Comparison of ENCODE assay signal across 1 cellular context in genomic region chr1:84709175-84709574, GRCh38.
TF ChIP-seq lines count a peak whose summit lies in the region.

No MANE protein-coding gene starts in this region.

TF ChIP-seq in IMR-90, 13 proteins besides CTCF, POLR2A, EP300 and RAD21 (continued from another document):
- TF ChIP-seq CHD1 (IDR thresholded peaks at IDR 0.05; ENCODE audit: low read depth, low read length) (no peak), CEBPB (IDR thresholded peaks at IDR 0.05; ENCODE audit: low read depth, low read length) (no peak), MAZ (IDR thresholded peaks at IDR 0.05; ENCODE audit: borderline replicate concordance, low read depth, low read length) (no peak), RCOR1 (IDR thresholded peaks at IDR 0.05; ENCODE audit: insufficient replicate concordance, low read length) (no peak), USF2 (IDR thresholded peaks at IDR 0.05; ENCODE audit: low read depth, low read length) (no peak), NFE2L2 (IDR thresholded peaks at IDR 0.05; ENCODE audit: low read depth, low read length) (no peak), FOS (IDR thresholded peaks at IDR 0.05; ENCODE audit: low read depth, low read length) (no peak)
